In genomic region chr3:51670711-51671089, GRCh38 we compare ENCODE assay signal across 1 cellular context.
TF ChIP-seq lines count a peak whose summit lies in the region.

No MANE protein-coding gene starts in this region.

TF ChIP-seq in HepG2, 621 proteins besides CTCF, POLR2A, EP300 and RAD21:
- no peak for TF ChIP-seq HBP1 (CRISPR knock-in tag; IDR thresholded peaks at IDR 0.05; ENCODE audit: low read depth)
- TF ChIP-seq CCDC6 (CRISPR knock-in tag; IDR thresholded peaks at IDR 0.05) = peak; percentile 53
- TF ChIP-seq CBFB (CRISPR knock-in tag; IDR thresholded peaks at IDR 0.05) = 0 out of 2 replicates have a peak, but pooled peaks have one; percentile 17
- no peak for TF ChIP-seq MEIS2 (CRISPR knock-in tag; IDR thresholded peaks at IDR 0.05)
- no peak for TF ChIP-seq ZNF776 (CRISPR knock-in tag; IDR thresholded peaks at IDR 0.05)
- TF ChIP-seq AHDC1 (CRISPR knock-in tag; IDR thresholded peaks at IDR 0.05; ENCODE audit: borderline replicate concordance) = no peak
- 0 out of 2 replicates have a peak, but pooled peaks have one; percentile 4 for TF ChIP-seq FOXO1 (CRISPR knock-in tag; IDR thresholded peaks at IDR 0.05)
- no peak for TF ChIP-seq ZBTB26 (CRISPR knock-in tag; IDR thresholded peaks at IDR 0.05; ENCODE audit: borderline replicate concordance)
- TF ChIP-seq TFDP2 (CRISPR knock-in tag; IDR thresholded peaks at IDR 0.05) = 0 out of 2 replicates have a peak, but pooled peaks have one; percentile 7
- no peak for TF ChIP-seq ATF1 (CRISPR knock-in tag; IDR thresholded peaks at IDR 0.05)
- TF ChIP-seq DNMT3B (CRISPR knock-in tag; conservative IDR thresholded peaks at IDR 0.05) = no peak
- TF ChIP-seq E2F5 (CRISPR knock-in tag; conservative IDR thresholded peaks at IDR 0.05) = 0 out of 2 replicates have a peak, but pooled peaks have one; percentile 22
- no peak for TF ChIP-seq RXRB (CRISPR knock-in tag; IDR thresholded peaks at IDR 0.05; ENCODE audit: borderline replicate concordance)
- TF ChIP-seq RFXAP (CRISPR knock-in tag; IDR thresholded peaks at IDR 0.05; ENCODE audit: borderline replicate concordance) = 0 out of 2 replicates have a peak, but pooled peaks have one; percentile 12
- TF ChIP-seq HDAC1 (CRISPR knock-in tag; IDR thresholded peaks at IDR 0.05) = peak; percentile 13; the same call in 1 of the 2 replicates
- peak; percentile 30; the same call in 1 of the 2 replicates for TF ChIP-seq CEBPB (IDR thresholded peaks at IDR 0.05; ENCODE audit: borderline replicate concordance, low read depth, low read length)
- TF ChIP-seq BRCA1 (CRISPR knock-in tag; IDR thresholded peaks at IDR 0.05) = no peak
- TF ChIP-seq ZNF574 (CRISPR knock-in tag; IDR thresholded peaks at IDR 0.05) = no peak
- peak; percentile 34; the same call in 1 of the 2 replicates for TF ChIP-seq REPIN1 (CRISPR knock-in tag; IDR thresholded peaks at IDR 0.05; ENCODE audit: borderline replicate concordance, low read depth)
- no peak for TF ChIP-seq TFDP1 (CRISPR knock-in tag; IDR thresholded peaks at IDR 0.05; ENCODE audit: borderline replicate concordance)
- no peak for TF ChIP-seq ZNF331 (CRISPR knock-in tag; IDR thresholded peaks at IDR 0.05)
- TF ChIP-seq TARDBP (CRISPR knock-in tag; IDR thresholded peaks at IDR 0.05) = no peak
- TF ChIP-seq NFYC (CRISPR knock-in tag; IDR thresholded peaks at IDR 0.05) = no peak
- TF ChIP-seq ZNF292 (CRISPR knock-in tag; IDR thresholded peaks at IDR 0.05; ENCODE audit: borderline replicate concordance, low read depth) = no peak
- no peak for TF ChIP-seq PHF21A (CRISPR knock-in tag; IDR thresholded peaks at IDR 0.05)
- TF ChIP-seq CENPT (CRISPR knock-in tag; IDR thresholded peaks at IDR 0.05; ENCODE audit: low read depth) = 0 out of 2 replicates have a peak, but pooled peaks have one; percentile 7
- no peak for TF ChIP-seq SP140L (CRISPR knock-in tag; IDR thresholded peaks at IDR 0.05; ENCODE audit: borderline replicate concordance)
- TF ChIP-seq ZNF629 (CRISPR knock-in tag; conservative IDR thresholded peaks at IDR 0.05) = no peak
- no peak for TF ChIP-seq ZNF501 (CRISPR knock-in tag; IDR thresholded peaks at IDR 0.05)
- 0 out of 2 replicates have a peak, but pooled peaks have one; percentile 29 for TF ChIP-seq ZBTB34 (CRISPR knock-in tag; IDR thresholded peaks at IDR 0.05)
TF ChIP-seq in HepG2: peak in this region for 11.
